ENCODE assay signal across 8 cellular contexts in genomic region chrX:110665636-110666035, GRCh38.
DNase-seq lines count a peak whose midpoint lies in the region; ATAC-seq, FAIRE-seq and TF ChIP-seq lines count a peak whose summit lies in the region.

No MANE protein-coding gene starts in this region.

- H3K4me1 Mint-ChIP-seq in astrocyte (ENCODE audit: low read depth, unreplicated experiment) = peaks cover 2% of the 10 kb centered on the region

- DNase-seq in SHP77 (lab: John Stamatoyannopoulos, UW) (peak; percentile 12 to 15), SHP77 treated with DMSO at 0.1 percent for 48 hours (lab: John Stamatoyannopoulos, UW) (no peak), astrocyte (ENCODE audit: low read depth) (no peak), kidney tubule cell (ENCODE audit: low spot score) (peak; percentile 22), HTR-8/SVneo (ENCODE audit: insufficient read length, low spot score) (no peak)

- no peak overlapping the region for H3K27ac Mint-ChIP-seq in astrocyte (ENCODE audit: unreplicated experiment)

- no peak overlapping the region for H3K4me3 ChIP-seq in Loucy (ENCODE audit: low read length, poor library complexity, severe bottlenecking)
- no peak overlapping the region for H3K4me3 ChIP-seq in astrocyte (ENCODE audit: insufficient read depth, low read depth, low read length)

- no peaks in the 10 kb centered on the region for H3K9me3 Mint-ChIP-seq in astrocyte (ENCODE audit: unreplicated experiment)

- H3K27ac ChIP-seq in astrocyte (ENCODE audit: low read depth, low read length) = no peak overlapping the region

- H3K36me3 ChIP-seq in Loucy (ENCODE audit: insufficient read depth, low read length) (no peaks in the 10 kb centered on the region), astrocyte (ENCODE audit: insufficient read depth, low read length) (no peaks in the 10 kb centered on the region)

- no peak overlapping the region for H3K4me3 Mint-ChIP-seq in astrocyte (ENCODE audit: unreplicated experiment)

- H4K20me1 ChIP-seq in Loucy (ENCODE audit: insufficient read depth, low read length, poor library complexity, severe bottlenecking) = no peaks in the 10 kb centered on the region
- no peaks in the 10 kb centered on the region for H4K20me1 ChIP-seq in astrocyte (ENCODE audit: insufficient read depth, low read length)

- H3K9me2 ChIP-seq in Loucy (replicated peaks; ENCODE audit: low read depth, low read length) = no peaks in the 10 kb centered on the region

- H3F3A ChIP-seq in Loucy (ENCODE audit: low read depth) = no peaks in the 10 kb centered on the region

- H3K9me3 ChIP-seq in Loucy (ENCODE audit: insufficient read depth, low read depth, low read length) = no peaks in the 10 kb centered on the region
- H3K9me3 ChIP-seq in astrocyte (ENCODE audit: insufficient read depth, low read depth, low read length) = no peaks in the 10 kb centered on the region

- ATAC-seq in GM21529 (IDR thresholded peaks at IDR 0.05; ENCODE audit: unreplicated experiment) (peak; percentile 70), HG02571 (IDR thresholded peaks at IDR 0.05; ENCODE audit: unreplicated experiment) (no peak)

- H3K27me3 Mint-ChIP-seq in astrocyte (ENCODE audit: low read depth, unreplicated experiment) = peaks cover 2% of the 10 kb centered on the region

- H3K4me2 ChIP-seq in Loucy (ENCODE audit: low read depth, low read length, poor library complexity, severe bottlenecking) (no peak overlapping the region), astrocyte (ENCODE audit: low read length) (no peak overlapping the region)

- H3K4me1 ChIP-seq in Loucy (ENCODE audit: insufficient read depth, low read length, poor library complexity, severe bottlenecking) = no peaks in the 10 kb centered on the region
- H3K4me1 ChIP-seq in astrocyte (ENCODE audit: insufficient read depth, low read length) = no peaks in the 10 kb centered on the region

- TF ChIP-seq CTCF in Loucy (conservative IDR thresholded peaks at IDR 0.05; ENCODE audit: low read length) (peak; percentile 67), astrocyte (IDR thresholded peaks at IDR 0.05; ENCODE audit: insufficient read depth, low read depth, low read length) (peak; percentile 48)

- no peak for FAIRE-seq in astrocyte (lab: Jason Lieb, UNC)
- FAIRE-seq in HTR-8/SVneo (lab: Jason Lieb, UNC) = no peak

- no peaks in the 10 kb centered on the region for H3K36me3 Mint-ChIP-seq in astrocyte (ENCODE audit: low read depth, unreplicated experiment)

- H3K79me2 ChIP-seq in Loucy (ENCODE audit: insufficient read depth, low read length) (no peaks in the 10 kb centered on the region), astrocyte (ENCODE audit: insufficient read depth, low read length) (no peaks in the 10 kb centered on the region)

- H3K9ac ChIP-seq in Loucy (ENCODE audit: low read depth, low read length, poor library complexity, severe bottlenecking) (no peak overlapping the region), astrocyte (ENCODE audit: low read length) (no peak overlapping the region)

- H2AFZ ChIP-seq in Loucy (ENCODE audit: low read length) (no peak overlapping the region), astrocyte (ENCODE audit: low read depth, low read length) (no peak overlapping the region)

- no peaks in the 10 kb centered on the region for H3K27me3 ChIP-seq in Loucy (ENCODE audit: insufficient read depth, low read length, poor library complexity, severe bottlenecking)
- H3K27me3 ChIP-seq in astrocyte (ENCODE audit: insufficient read depth, low read length) = no peaks in the 10 kb centered on the region

Comparison
In these comparisons a context has a peak if more than half of its experiments do, and no peak if none do; other contexts are left out.
1. DNase-seq: peak in SHP77 (2 of 2) and kidney tubule cell (single experiment); none in SHP77 treated with DMSO at 0.1 percent for 48 hours (single experiment), astrocyte (single experiment) and HTR-8/SVneo (single experiment).